In the genomic region with DNA sequence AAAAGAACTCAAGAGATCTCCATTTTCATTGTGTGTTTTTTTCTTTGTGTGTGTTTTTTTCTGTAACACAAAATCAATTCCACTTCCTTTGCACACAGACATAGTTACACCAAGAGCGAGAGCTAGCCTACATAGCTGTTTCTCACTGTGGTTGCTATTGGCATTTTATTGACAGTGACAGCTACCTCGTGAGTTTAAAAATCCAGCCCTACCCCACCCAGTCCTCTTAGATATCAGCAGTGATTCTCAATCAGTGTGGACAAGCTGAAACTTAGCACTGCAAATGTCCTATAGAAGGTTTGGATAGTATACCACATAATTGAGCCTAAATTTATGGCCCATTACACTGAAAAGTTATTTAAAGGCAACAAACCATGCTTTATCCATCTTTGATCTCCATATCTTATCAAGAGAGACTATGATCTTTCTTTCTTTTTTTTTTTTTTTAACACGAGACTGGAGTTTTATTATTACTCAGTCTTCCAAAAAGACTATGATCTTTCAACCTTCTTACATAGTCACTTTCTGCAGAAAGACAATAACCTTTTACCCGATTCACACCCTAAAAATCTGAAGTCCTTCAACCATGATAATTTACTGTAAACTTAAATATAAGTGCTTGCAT, we compare ENCODE assay signal across 1 cellular context.
TF ChIP-seq lines count a peak whose summit lies in the region.

No MANE protein-coding gene starts in this region.

TF ChIP-seq in K562, 482 proteins besides CTCF, POLR2A, EP300 and RAD21 (continued from another document):
- TF ChIP-seq, protein P1, sequence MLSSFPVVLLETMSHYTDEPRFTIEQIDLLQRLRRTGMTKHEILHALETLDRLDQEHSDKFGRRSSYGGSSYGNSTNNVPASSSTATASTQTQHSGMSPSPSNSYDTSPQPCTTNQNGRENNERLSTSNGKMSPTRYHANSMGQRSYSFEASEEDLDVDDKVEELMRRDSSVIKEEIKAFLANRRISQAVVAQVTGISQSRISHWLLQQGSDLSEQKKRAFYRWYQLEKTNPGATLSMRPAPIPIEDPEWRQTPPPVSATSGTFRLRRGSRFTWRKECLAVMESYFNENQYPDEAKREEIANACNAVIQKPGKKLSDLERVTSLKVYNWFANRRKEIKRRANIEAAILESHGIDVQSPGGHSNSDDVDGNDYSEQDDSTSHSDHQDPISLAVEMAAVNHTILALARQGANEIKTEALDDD (IDR thresholded peaks at IDR 0.05) = 0 out of 2 replicates have a peak, but pooled peaks have one; percentile 16
- 0 out of 4 replicates have a peak, but pooled peaks of 1 of the 2 experiments have one; percentile 20 for TF ChIP-seq RCOR1 (IDR thresholded peaks at IDR 0.05; ENCODE audit: borderline replicate concordance in 1 of 2, low read depth in 2 of 2, low read length in 2 of 2)
- no peak for TF ChIP-seq ZNF217 (CRISPR knock-in tag; IDR thresholded peaks at IDR 0.05)
- no peak for TF ChIP-seq ETV6 (IDR thresholded peaks at IDR 0.05; ENCODE audit: borderline replicate concordance in 1 of 2, low read depth in 2 of 2, low read length in 1 of 2)
- TF ChIP-seq ETV6 (CRISPR knock-in tag; IDR thresholded peaks at IDR 0.05; ENCODE audit: borderline replicate concordance) = no peak
- TF ChIP-seq, protein P2, sequence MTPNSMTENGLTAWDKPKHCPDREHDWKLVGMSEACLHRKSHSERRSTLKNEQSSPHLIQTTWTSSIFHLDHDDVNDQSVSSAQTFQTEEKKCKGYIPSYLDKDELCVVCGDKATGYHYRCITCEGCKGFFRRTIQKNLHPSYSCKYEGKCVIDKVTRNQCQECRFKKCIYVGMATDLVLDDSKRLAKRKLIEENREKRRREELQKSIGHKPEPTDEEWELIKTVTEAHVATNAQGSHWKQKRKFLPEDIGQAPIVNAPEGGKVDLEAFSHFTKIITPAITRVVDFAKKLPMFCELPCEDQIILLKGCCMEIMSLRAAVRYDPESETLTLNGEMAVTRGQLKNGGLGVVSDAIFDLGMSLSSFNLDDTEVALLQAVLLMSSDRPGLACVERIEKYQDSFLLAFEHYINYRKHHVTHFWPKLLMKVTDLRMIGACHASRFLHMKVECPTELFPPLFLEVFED (CRISPR knock-in tag; conservative IDR thresholded peaks at IDR 0.05) = no peak
